ENCODE assay signal across 11 cellular contexts in genomic region chr5:45793638-45794532, GRCh38.
DNase-seq lines count a peak whose midpoint lies in the region; ATAC-seq and TF ChIP-seq lines count a peak whose summit lies in the region.
"Had no signal": no experiment of that assay in that cellular context is flagged by ENCODE, and none has a peak within 500 bp of the region (broad histone marks: within the 10 kb centered on the region; RNA-seq: fewer than 3 reads in every experiment).

No MANE protein-coding gene starts in this region.

- no peaks in the 10 kb centered on the region for H3K9me3 ChIP-seq in MM.1S (replicated peaks; ENCODE audit: insufficient read depth, low read length)
- H3K9me3 ChIP-seq in osteoblast (ENCODE audit: low read depth, low read length), result peaks cover 2% of the 10 kb centered on the region

- H3K4me1 ChIP-seq in MM.1S (ENCODE audit: low read length), result peaks cover 11% of the 10 kb centered on the region
- no peaks in the 10 kb centered on the region for H3K4me1 ChIP-seq in osteoblast (ENCODE audit: insufficient read depth, low read length)
- H3K4me1 ChIP-seq: left lung, parathyroid adenoma had no signal

- H3K4me3 ChIP-seq in MM.1S (ENCODE audit: low read length), result no peak overlapping the region
- no peak overlapping the region for H3K4me3 ChIP-seq in osteoblast (ENCODE audit: insufficient read depth, low read length)
- H3K4me3 ChIP-seq: left lung had no signal

- DNase-seq in GM13976 (ENCODE audit: low spot score), result peak; percentile 4
- DNase-seq in MM.1S, result peak; percentile 88
- DNase-seq in NCI-H1694 (lab: John Stamatoyannopoulos, UW), result no peak
- no peak for DNase-seq in osteoblast (ENCODE audit: insufficient read length, low spot score, missing footprints)
- no peak for DNase-seq in GF-D8 (lab: John Stamatoyannopoulos, UW)
- no peak for DNase-seq in NCI-H510A (lab: John Stamatoyannopoulos, UW)
- DNase-seq: HFFc6, left lung had no signal

- no peak overlapping the region for H3K9ac ChIP-seq in MM.1S (ENCODE audit: low read length)
- H3K9ac ChIP-seq: parathyroid adenoma had no signal

- H3F3A ChIP-seq in MM.1S (ENCODE audit: insufficient read depth, low read length), result no peaks in the 10 kb centered on the region; the same call in 1 of the 2 replicates

- H3K27me3 ChIP-seq in MM.1S (replicated peaks; ENCODE audit: insufficient read depth, low read length) (no peaks in the 10 kb centered on the region), osteoblast (ENCODE audit: insufficient read depth, low read length) (no peaks in the 10 kb centered on the region)
- H3K27me3 ChIP-seq: left lung had no signal

- peak; percentile 89 for ATAC-seq in GM21360 (IDR thresholded peaks at IDR 0.05; ENCODE audit: unreplicated experiment)
- ATAC-seq in HG02970 (IDR thresholded peaks at IDR 0.05; ENCODE audit: low FRiP score, unreplicated experiment), result peak; percentile 53
- ATAC-seq: left lung had no signal

- no peaks in the 10 kb centered on the region for H3K36me3 ChIP-seq in MM.1S (replicated peaks; ENCODE audit: insufficient read depth, low read length)
- H3K36me3 ChIP-seq in osteoblast (ENCODE audit: insufficient read depth, low read length), result no peaks in the 10 kb centered on the region
- H3K36me3 ChIP-seq: left lung had no signal

- no peak for TF ChIP-seq CTCF in GM13976 (IDR thresholded peaks at IDR 0.05; ENCODE audit: borderline replicate concordance, control extremely low read depth, extremely low read depth, insufficient read depth, missing control alignments)
- no peak for TF ChIP-seq CTCF in MM.1S (IDR thresholded peaks at IDR 0.05; ENCODE audit: low read length)
- no peak for TF ChIP-seq CTCF in osteoblast (IDR thresholded peaks at IDR 0.05; ENCODE audit: extremely low read depth, low read depth, low read length)

- no peaks in the 10 kb centered on the region for H3K9me2 ChIP-seq in MM.1S (replicated peaks; ENCODE audit: insufficient read depth, low read length)

- 0 out of 2 replicates have a peak overlapping the region, but pooled peaks have one; percentile 16 for H3K4me2 ChIP-seq in MM.1S (ENCODE audit: low read depth, low read length)
- no peak overlapping the region for H3K4me2 ChIP-seq in osteoblast (ENCODE audit: insufficient read depth, low read length)

- H4K20me1 ChIP-seq in MM.1S (ENCODE audit: insufficient read depth, low read length), result no peaks in the 10 kb centered on the region
- no peaks in the 10 kb centered on the region for H4K20me1 ChIP-seq in osteoblast (ENCODE audit: insufficient read depth, low read length)

- H3K79me2 ChIP-seq in MM.1S (ENCODE audit: low read length) (no peaks in the 10 kb centered on the region), osteoblast (ENCODE audit: insufficient read depth, low read length) (no peaks in the 10 kb centered on the region)
- H3K79me2 ChIP-seq: parathyroid adenoma had no signal

- H2AFZ ChIP-seq in MM.1S (ENCODE audit: low read length) (0 out of 2 replicates have a peak overlapping the region, but pooled peaks have one; percentile 34), osteoblast (ENCODE audit: low read length) (no peak overlapping the region)
- H2AFZ ChIP-seq: parathyroid adenoma had no signal

- in situ Hi-C loops in GM13976 (cut with MboI; ENCODE audit: low sequenced_read_pairs, unreplicated experiment), result no loop called here

- H3K27ac ChIP-seq in MM.1S (ENCODE audit: low read length), result peak overlapping the region; percentile 70
- no peak overlapping the region for H3K27ac ChIP-seq in osteoblast (ENCODE audit: low read depth, low read length)
- H3K27ac ChIP-seq: left lung, parathyroid adenoma had no signal

Comparison
In these comparisons a context has a peak if more than half of its experiments do, and no peak if none do; other contexts are left out.
1. DNase-seq: peak in GM13976 (single experiment) and MM.1S (single experiment); none in NCI-H1694 (single experiment), osteoblast (single experiment), GF-D8 (single experiment) and NCI-H510A (single experiment).